ENCODE assay signal across 2 cellular contexts in the genomic region with DNA sequence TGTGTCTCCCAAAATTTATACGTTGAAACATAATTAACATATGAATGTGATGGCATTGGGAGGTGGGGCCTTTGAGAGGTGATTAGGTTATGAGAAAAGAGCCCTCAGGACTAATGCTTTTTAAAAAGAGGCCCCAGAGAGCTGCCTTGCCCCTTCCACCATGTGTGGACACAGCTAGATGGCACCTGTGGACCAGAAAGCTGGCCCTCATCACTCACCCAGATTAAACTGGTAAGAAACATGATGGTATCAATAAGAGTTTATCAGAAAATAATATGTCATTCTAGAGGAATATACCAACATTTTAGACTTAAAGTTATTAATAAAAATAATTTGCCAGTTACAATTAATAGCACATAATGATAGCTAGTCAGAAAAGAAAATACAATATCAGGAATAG.
TF ChIP-seq lines count a peak whose summit lies in the region.

No MANE protein-coding gene starts in this region.

TF ChIP-seq in SK-N-SH, 30 proteins besides CTCF, POLR2A, EP300 and RAD21:
- no peak for TF ChIP-seq MXI1 (IDR thresholded peaks at IDR 0.05; ENCODE audit: low read depth, low read length)
- TF ChIP-seq, protein P1, sequence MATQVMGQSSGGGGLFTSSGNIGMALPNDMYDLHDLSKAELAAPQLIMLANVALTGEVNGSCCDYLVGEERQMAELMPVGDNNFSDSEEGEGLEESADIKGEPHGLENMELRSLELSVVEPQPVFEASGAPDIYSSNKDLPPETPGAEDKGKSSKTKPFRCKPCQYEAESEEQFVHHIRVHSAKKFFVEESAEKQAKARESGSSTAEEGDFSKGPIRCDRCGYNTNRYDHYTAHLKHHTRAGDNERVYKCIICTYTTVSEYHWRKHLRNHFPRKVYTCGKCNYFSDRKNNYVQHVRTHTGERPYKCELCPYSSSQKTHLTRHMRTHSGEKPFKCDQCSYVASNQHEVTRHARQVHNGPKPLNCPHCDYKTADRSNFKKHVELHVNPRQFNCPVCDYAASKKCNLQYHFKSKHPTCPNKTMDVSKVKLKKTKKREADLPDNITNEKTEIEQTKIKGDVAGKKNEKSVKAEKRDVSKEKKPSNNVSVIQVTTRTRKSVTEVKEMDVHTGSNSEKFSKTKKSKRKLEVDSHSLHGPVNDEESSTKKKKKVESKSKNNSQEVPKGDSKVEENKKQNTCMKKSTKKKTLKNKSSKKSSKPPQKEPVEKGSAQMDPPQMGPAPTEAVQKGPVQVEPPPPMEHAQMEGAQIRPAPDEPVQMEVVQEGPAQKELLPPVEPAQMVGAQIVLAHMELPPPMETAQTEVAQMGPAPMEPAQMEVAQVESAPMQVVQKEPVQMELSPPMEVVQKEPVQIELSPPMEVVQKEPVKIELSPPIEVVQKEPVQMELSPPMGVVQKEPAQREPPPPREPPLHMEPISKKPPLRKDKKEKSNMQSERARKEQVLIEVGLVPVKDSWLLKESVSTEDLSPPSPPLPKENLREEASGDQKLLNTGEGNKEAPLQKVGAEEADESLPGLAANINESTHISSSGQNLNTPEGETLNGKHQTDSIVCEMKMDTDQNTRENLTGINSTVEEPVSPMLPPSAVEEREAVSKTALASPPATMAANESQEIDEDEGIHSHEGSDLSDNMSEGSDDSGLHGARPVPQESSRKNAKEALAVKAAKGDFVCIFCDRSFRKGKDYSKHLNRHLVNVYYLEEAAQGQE (IDR thresholded peaks at IDR 0.05; ENCODE audit: low read depth, low read length), result no peak
- TF ChIP-seq FOXJ3 (CRISPR knock-in tag; IDR thresholded peaks at IDR 0.05), result no peak
- no peak for TF ChIP-seq RXRA (IDR thresholded peaks at IDR 0.05; ENCODE audit: borderline replicate concordance, low read depth)
- TF ChIP-seq, protein P2, sequence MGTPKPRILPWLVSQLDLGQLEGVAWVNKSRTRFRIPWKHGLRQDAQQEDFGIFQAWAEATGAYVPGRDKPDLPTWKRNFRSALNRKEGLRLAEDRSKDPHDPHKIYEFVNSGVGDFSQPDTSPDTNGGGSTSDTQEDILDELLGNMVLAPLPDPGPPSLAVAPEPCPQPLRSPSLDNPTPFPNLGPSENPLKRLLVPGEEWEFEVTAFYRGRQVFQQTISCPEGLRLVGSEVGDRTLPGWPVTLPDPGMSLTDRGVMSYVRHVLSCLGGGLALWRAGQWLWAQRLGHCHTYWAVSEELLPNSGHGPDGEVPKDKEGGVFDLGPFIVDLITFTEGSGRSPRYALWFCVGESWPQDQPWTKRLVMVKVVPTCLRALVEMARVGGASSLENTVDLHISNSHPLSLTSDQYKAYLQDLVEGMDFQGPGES (IDR thresholded peaks at IDR 0.05; ENCODE audit: low read depth, low read length), result no peak
- TF ChIP-seq TCF12 (IDR thresholded peaks at IDR 0.05), result no peak
- TF ChIP-seq YY1 (IDR thresholded peaks at IDR 0.05; ENCODE audit: low read depth), result no peak
- TF ChIP-seq EZH2phosphoT487 (IDR thresholded peaks at IDR 0.05; ENCODE audit: borderline replicate concordance, low read depth), result no peak
- TF ChIP-seq POLR2AphosphoS5 (IDR thresholded peaks at IDR 0.05; ENCODE audit: low read depth, low read length), result no peak
- TF ChIP-seq NRF1 (IDR thresholded peaks at IDR 0.05; ENCODE audit: low read depth, low read length), result no peak
- no peak for TF ChIP-seq CHD2 (IDR thresholded peaks at IDR 0.05; ENCODE audit: low read length, partially characterized antibody)
- TF ChIP-seq, protein P3, sequence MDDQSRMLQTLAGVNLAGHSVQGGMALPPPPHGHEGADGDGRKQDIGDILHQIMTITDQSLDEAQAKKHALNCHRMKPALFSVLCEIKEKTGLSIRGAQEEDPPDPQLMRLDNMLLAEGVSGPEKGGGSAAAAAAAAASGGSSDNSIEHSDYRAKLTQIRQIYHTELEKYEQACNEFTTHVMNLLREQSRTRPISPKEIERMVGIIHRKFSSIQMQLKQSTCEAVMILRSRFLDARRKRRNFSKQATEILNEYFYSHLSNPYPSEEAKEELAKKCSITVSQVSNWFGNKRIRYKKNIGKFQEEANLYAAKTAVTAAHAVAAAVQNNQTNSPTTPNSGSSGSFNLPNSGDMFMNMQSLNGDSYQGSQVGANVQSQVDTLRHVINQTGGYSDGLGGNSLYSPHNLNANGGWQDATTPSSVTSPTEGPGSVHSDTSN (IDR thresholded peaks at IDR 0.05), result no peak
- TF ChIP-seq, protein P4, sequence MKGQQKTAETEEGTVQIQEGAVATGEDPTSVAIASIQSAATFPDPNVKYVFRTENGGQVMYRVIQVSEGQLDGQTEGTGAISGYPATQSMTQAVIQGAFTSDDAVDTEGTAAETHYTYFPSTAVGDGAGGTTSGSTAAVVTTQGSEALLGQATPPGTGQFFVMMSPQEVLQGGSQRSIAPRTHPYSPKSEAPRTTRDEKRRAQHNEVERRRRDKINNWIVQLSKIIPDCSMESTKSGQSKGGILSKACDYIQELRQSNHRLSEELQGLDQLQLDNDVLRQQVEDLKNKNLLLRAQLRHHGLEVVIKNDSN (IDR thresholded peaks at IDR 0.05; ENCODE audit: borderline replicate concordance, low read depth), result no peak
- no peak for TF ChIP-seq JUND (IDR thresholded peaks at IDR 0.05)
- TF ChIP-seq GATA2 (CRISPR knock-in tag; IDR thresholded peaks at IDR 0.05), result no peak
- no peak for TF ChIP-seq TEAD4 (IDR thresholded peaks at IDR 0.05; ENCODE audit: borderline replicate concordance, insufficient read depth)
- no peak for TF ChIP-seq FOSL2 (IDR thresholded peaks at IDR 0.05; ENCODE audit: borderline replicate concordance, low read depth)
- no peak for TF ChIP-seq ELF1 (IDR thresholded peaks at IDR 0.05)
- no peak for TF ChIP-seq RCOR1 (IDR thresholded peaks at IDR 0.05; ENCODE audit: low read length)

TF ChIP-seq in SK-N-SH treated with all-trans-retinoic acid at 6 μM for 48 hours, 23 proteins besides CTCF, POLR2A, EP300 and RAD21:
- TF ChIP-seq ARNTL (CRISPR knock-in tag; IDR thresholded peaks at IDR 0.05; ENCODE audit: borderline replicate concordance, low read depth) (no peak), OSR1 (CRISPR knock-in tag; IDR thresholded peaks at IDR 0.05) (no peak), CSDC2 (CRISPR knock-in tag; IDR thresholded peaks at IDR 0.05) (no peak), ISL1 (CRISPR knock-in tag; IDR thresholded peaks at IDR 0.05) (no peak), ZFP3 (CRISPR knock-in tag; IDR thresholded peaks at IDR 0.05) (no peak), TOX (CRISPR knock-in tag; IDR thresholded peaks at IDR 0.05; ENCODE audit: borderline replicate concordance) (no peak), TCF4 (CRISPR knock-in tag; IDR thresholded peaks at IDR 0.05; ENCODE audit: borderline replicate concordance) (no peak), ESRRG (CRISPR knock-in tag; IDR thresholded peaks at IDR 0.05) (no peak), GLIS3 (CRISPR knock-in tag; IDR thresholded peaks at IDR 0.05) (no peak), ZNF70 (CRISPR knock-in tag; IDR thresholded peaks at IDR 0.05) (no peak), ZNF8 (CRISPR knock-in tag; IDR thresholded peaks at IDR 0.05) (no peak), BACH2 (CRISPR knock-in tag; IDR thresholded peaks at IDR 0.05; ENCODE audit: borderline replicate concordance) (no peak), ZC3H10 (CRISPR knock-in tag; IDR thresholded peaks at IDR 0.05) (no peak), RARB (CRISPR knock-in tag; IDR thresholded peaks at IDR 0.05) (no peak), ZFP30 (CRISPR knock-in tag; IDR thresholded peaks at IDR 0.05) (no peak)
- TF ChIP-seq, protein P5, sequence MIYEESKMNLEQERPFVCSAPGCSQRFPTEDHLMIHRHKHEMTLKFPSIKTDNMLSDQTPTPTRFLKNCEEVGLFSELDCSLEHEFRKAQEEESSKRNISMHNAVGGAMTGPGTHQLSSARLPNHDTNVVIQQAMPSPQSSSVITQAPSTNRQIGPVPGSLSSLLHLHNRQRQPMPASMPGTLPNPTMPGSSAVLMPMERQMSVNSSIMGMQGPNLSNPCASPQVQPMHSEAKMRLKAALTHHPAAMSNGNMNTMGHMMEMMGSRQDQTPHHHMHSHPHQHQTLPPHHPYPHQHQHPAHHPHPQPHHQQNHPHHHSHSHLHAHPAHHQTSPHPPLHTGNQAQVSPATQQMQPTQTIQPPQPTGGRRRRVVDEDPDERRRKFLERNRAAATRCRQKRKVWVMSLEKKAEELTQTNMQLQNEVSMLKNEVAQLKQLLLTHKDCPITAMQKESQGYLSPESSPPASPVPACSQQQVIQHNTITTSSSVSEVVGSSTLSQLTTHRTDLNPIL (CRISPR knock-in tag; IDR thresholded peaks at IDR 0.05; ENCODE audit: low read depth), result no peak
- TF ChIP-seq, protein P6, sequence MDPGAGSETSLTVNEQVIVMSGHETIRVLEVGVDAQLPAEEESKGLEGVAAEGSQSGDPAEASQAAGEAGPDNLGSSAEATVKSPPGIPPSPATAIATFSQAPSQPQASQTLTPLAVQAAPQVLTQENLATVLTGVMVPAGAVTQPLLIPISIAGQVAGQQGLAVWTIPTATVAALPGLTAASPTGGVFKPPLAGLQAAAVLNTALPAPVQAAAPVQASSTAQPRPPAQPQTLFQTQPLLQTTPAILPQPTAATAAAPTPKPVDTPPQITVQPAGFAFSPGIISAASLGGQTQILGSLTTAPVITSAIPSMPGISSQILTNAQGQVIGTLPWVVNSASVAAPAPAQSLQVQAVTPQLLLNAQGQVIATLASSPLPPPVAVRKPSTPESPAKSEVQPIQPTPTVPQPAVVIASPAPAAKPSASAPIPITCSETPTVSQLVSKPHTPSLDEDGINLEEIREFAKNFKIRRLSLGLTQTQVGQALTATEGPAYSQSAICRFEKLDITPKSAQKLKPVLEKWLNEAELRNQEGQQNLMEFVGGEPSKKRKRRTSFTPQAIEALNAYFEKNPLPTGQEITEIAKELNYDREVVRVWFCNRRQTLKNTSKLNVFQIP (CRISPR knock-in tag; IDR thresholded peaks at IDR 0.05; ENCODE audit: borderline replicate concordance, low read depth), result no peak
- TF ChIP-seq, protein P7, sequence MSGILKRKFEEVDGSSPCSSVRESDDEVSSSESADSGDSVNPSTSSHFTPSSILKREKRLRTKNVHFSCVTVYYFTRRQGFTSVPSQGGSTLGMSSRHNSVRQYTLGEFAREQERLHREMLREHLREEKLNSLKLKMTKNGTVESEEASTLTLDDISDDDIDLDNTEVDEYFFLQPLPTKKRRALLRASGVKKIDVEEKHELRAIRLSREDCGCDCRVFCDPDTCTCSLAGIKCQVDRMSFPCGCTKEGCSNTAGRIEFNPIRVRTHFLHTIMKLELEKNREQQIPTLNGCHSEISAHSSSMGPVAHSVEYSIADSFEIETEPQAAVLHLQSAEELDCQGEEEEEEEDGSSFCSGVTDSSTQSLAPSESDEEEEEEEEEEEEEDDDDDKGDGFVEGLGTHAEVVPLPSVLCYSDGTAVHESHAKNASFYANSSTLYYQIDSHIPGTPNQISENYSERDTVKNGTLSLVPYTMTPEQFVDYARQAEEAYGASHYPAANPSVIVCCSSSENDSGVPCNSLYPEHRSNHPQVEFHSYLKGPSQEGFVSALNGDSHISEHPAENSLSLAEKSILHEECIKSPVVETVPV (CRISPR knock-in tag; IDR thresholded peaks at IDR 0.05), result no peak
- TF ChIP-seq, protein P8, sequence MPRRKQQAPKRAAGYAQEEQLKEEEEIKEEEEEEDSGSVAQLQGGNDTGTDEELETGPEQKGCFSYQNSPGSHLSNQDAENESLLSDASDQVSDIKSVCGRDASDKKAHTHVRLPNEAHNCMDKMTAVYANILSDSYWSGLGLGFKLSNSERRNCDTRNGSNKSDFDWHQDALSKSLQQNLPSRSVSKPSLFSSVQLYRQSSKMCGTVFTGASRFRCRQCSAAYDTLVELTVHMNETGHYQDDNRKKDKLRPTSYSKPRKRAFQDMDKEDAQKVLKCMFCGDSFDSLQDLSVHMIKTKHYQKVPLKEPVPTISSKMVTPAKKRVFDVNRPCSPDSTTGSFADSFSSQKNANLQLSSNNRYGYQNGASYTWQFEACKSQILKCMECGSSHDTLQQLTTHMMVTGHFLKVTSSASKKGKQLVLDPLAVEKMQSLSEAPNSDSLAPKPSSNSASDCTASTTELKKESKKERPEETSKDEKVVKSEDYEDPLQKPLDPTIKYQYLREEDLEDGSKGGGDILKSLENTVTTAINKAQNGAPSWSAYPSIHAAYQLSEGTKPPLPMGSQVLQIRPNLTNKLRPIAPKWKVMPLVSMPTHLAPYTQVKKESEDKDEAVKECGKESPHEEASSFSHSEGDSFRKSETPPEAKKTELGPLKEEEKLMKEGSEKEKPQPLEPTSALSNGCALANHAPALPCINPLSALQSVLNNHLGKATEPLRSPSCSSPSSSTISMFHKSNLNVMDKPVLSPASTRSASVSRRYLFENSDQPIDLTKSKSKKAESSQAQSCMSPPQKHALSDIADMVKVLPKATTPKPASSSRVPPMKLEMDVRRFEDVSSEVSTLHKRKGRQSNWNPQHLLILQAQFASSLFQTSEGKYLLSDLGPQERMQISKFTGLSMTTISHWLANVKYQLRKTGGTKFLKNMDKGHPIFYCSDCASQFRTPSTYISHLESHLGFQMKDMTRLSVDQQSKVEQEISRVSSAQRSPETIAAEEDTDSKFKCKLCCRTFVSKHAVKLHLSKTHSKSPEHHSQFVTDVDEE (CRISPR knock-in tag; IDR thresholded peaks at IDR 0.05), result no peak
- TF ChIP-seq, protein P9, sequence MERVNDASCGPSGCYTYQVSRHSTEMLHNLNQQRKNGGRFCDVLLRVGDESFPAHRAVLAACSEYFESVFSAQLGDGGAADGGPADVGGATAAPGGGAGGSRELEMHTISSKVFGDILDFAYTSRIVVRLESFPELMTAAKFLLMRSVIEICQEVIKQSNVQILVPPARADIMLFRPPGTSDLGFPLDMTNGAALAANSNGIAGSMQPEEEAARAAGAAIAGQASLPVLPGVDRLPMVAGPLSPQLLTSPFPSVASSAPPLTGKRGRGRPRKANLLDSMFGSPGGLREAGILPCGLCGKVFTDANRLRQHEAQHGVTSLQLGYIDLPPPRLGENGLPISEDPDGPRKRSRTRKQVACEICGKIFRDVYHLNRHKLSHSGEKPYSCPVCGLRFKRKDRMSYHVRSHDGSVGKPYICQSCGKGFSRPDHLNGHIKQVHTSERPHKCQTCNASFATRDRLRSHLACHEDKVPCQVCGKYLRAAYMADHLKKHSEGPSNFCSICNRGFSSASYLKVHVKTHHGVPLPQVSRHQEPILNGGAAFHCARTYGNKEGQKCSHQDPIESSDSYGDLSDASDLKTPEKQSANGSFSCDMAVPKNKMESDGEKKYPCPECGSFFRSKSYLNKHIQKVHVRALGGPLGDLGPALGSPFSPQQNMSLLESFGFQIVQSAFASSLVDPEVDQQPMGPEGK (CRISPR knock-in tag; IDR thresholded peaks at IDR 0.05; ENCODE audit: borderline replicate concordance), result no peak
TF ChIP-seq in SK-N-SH treated with all-trans-retinoic acid at 6 μM for 48 hours: peak in this region for 0.
